In the genomic region with DNA sequence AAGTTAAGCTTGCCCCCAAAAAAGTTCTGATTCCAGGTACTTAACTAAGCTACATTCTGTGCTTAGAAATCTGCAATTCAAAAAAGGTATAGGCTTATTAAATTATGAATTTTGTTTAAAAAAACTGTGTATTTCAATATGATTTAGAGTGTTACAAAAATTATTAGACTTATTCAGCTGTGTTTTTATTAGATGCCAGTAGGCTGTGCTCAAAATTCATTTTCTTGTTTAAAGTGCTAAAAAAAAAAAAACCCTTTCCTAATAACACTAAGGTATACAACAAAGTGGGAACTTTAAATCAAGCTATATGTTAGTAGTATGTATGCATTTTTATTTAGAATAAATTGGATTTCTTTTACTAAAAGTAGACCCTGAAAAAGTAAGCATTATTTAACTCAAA, we compare ENCODE assay signal across 20 cellular contexts. TPM values are rescaled to one million over a fixed set of nuclear protein-coding genes. Genes with fewer than 3 reads are reported as not detected.
DNase-seq lines count a peak whose midpoint lies in the region; ATAC-seq, FAIRE-seq and TF ChIP-seq lines count a peak whose summit lies in the region.
"Had no signal": no experiment of that assay in that cellular context is flagged by ENCODE, and none has a peak within 500 bp of the region (broad histone marks: within the 10 kb centered on the region; RNA-seq: fewer than 3 reads in every experiment).

No MANE protein-coding gene starts in this region.

- intact Hi-C loops in PC-3 (cut with micrococcal nuclease): loop anchor here (2.0 to 5.0 kb wide), 2 partner anchors 222 to 240 kb away; partner anchors contain the start of gene DHRS7
- intact Hi-C loops in ovary (cut with DNase I): no loop called here

- no peaks in the 10 kb centered on the region for H3K79me2 ChIP-seq in PC-3 (ENCODE audit: low read length)

- no peak overlapping the region for H3K4me3 Mint-ChIP-seq in chondrocyte (ENCODE audit: unreplicated experiment)
- H3K4me3 Mint-ChIP-seq: CD14-positive monocyte; CD8-positive, alpha-beta T cell had no signal

- H3K9me2 ChIP-seq in PC-3 (replicated peaks; ENCODE audit: low read length): no peaks in the 10 kb centered on the region

- H3F3A ChIP-seq in PC-3 (ENCODE audit: low read length, unreplicated experiment): no peaks in the 10 kb centered on the region

- peak; percentile 34 for FAIRE-seq in G401.6 (lab: Jason Lieb, UNC)
- FAIRE-seq in RCC 7860 (lab: Jason Lieb, UNC): no peak
- FAIRE-seq: A549, D721Med, H54 had no signal

- H3K27ac Mint-ChIP-seq in chondrocyte (ENCODE audit: unreplicated experiment): no peak overlapping the region
- H3K27ac Mint-ChIP-seq: CD14-positive monocyte; CD8-positive, alpha-beta T cell had no signal

- TF ChIP-seq POLR2A in ovary (IDR thresholded peaks at IDR 0.05): no peak

- H3K9me3 Mint-ChIP-seq in chondrocyte (ENCODE audit: low read depth): peaks cover 2% of the 10 kb centered on the region
- H3K9me3 Mint-ChIP-seq: CD8-positive, alpha-beta T cell had no signal

- H3K9me3 ChIP-seq in PC-3 (ENCODE audit: low read length) (no peaks in the 10 kb centered on the region), ovary (peaks cover 0 to 3% of the 10 kb centered on the region in 2 donors)
- H3K9me3 ChIP-seq: A549, BE2C had no signal

- no peak overlapping the region for H2AFZ ChIP-seq in PC-3 (ENCODE audit: low read length)

- H3K27me3 ChIP-seq in PC-3 (ENCODE audit: low read length): peaks cover 17% of the 10 kb centered on the region
- no peaks in the 10 kb centered on the region for H3K27me3 ChIP-seq in ovary
- H3K27me3 ChIP-seq: BE2C had no signal

- no peaks in the 10 kb centered on the region for H3K4me1 Mint-ChIP-seq in chondrocyte (ENCODE audit: low read depth)
- H3K4me1 Mint-ChIP-seq: CD14-positive monocyte had no signal

- no peaks in the 10 kb centered on the region for H3K4me1 ChIP-seq in PC-3 (ENCODE audit: insufficient read depth, low read length)
- H3K4me1 ChIP-seq in ovary (ENCODE audit: insufficient read depth): no peaks in the 10 kb centered on the region
- H3K4me1 ChIP-seq: A549, BE2C had no signal

- no TSS peak for BruUV-seq in PC-3 (replicated peaks; lab: Mats Ljungman, UMichigan)

- no peaks in the 10 kb centered on the region; the same call in 1 of the 2 replicates for H4K20me1 ChIP-seq in PC-3 (ENCODE audit: low read length)

- POLR2A ChIA-PET in PC-3 (lab: Charles Lee; ENCODE audit: unreplicated experiment): interaction anchor here (0.6 to 0.7 kb wide), 2 partner anchors 662 to 1201 kb away, joined by 4 to 6 read pairs; no protein-coding TSS in a partner anchor

- DNase-seq in LNCaP clone FGC (ENCODE audit: low read depth): no peak
- no peak for DNase-seq in PC-3
- DNase-seq in chondrocyte (ENCODE audit: low spot score): no peak
- DNase-seq in RCC 7860 (ENCODE audit: low spot score): no peak
- DNase-seq in ovary: no peak
- DNase-seq in A172 (ENCODE audit: low spot score): no peak
- DNase-seq in NCI-H1092 treated with DMSO at 0.1 percent for 48 hours (lab: John Stamatoyannopoulos, UW): no peak
- DNase-seq: BE2C; CD8-positive, alpha-beta T cell; COR-L47; DMS153; DMS79 treated with DMSO at 0.1 percent for 48 hours; GF-D8 had no signal

- no peak for TF ChIP-seq EP300 in ovary (IDR thresholded peaks at IDR 0.05)

- peaks cover 18% of the 10 kb centered on the region for H3K27me3 Mint-ChIP-seq in chondrocyte (ENCODE audit: low read depth)

- H3K4me3 ChIP-seq in LNCaP clone FGC (ENCODE audit: low read depth, low read length) (no peak overlapping the region), PC-3 (ENCODE audit: low read length) (no peak overlapping the region), ovary (no peak overlapping the region)
- H3K4me3 ChIP-seq: A549 had no signal

- H3K27ac ChIP-seq in PC-3 (ENCODE audit: low read length) (no peak overlapping the region), ovary (no peak overlapping the region)
- H3K27ac ChIP-seq: A549 had no signal

- TF ChIP-seq CTCF in LNCaP clone FGC (IDR thresholded peaks at IDR 0.05; ENCODE audit: control insufficient read depth, extremely low read depth, insufficient read depth) (peak; percentile 23; the same call in 1 of the 2 replicates), PC-3 (conservative IDR thresholded peaks at IDR 0.05; ENCODE audit: low read depth, low read length) (peak; percentile 52), chondrocyte (IDR thresholded peaks at IDR 0.05) (peak; percentile 28), ovary (IDR thresholded peaks at IDR 0.05) (no peak)

- ATAC-seq in PC-3: no peak; the same call in 1 of the 2 replicates
- ATAC-seq: A549; CD8-positive, alpha-beta T cell; HCT116 had no signal

- CTCF ChIA-PET in PC-3 (lab: Charles Lee): interaction anchor here (0.6 to 1.0 kb wide), 6 partner anchors 24 to 1647 kb away, joined by 3 to 9 read pairs (median 4); partner anchors contain the start of gene ARID4A

- H3K36me3 Mint-ChIP-seq in chondrocyte (ENCODE audit: low read depth): peaks cover 1% of the 10 kb centered on the region
- H3K36me3 Mint-ChIP-seq: CD14-positive monocyte; CD8-positive, alpha-beta T cell had no signal

- no peak overlapping the region for H3K4me2 ChIP-seq in PC-3 (ENCODE audit: low read length)
- H3K4me2 ChIP-seq: A549 had no signal

- H3K36me3 ChIP-seq in PC-3 (ENCODE audit: low read depth, low read length) (no peaks in the 10 kb centered on the region), ovary (no peaks in the 10 kb centered on the region)
- H3K36me3 ChIP-seq: BE2C had no signal

- H3K9ac ChIP-seq in PC-3 (ENCODE audit: low read length): no peak overlapping the region

RNA-seq across cellular contexts. Expression of gene LRRC9, which starts 25.0 kb away (rescaled TPM):
- total RNA-seq in PC-3 (2014; rRNA removed) (not detected in 2 replicates), chondrocyte (not detected in 3 replicates), ovary (under 1 TPM in 3 of 7 donors, not detected in 4; 0.15 to 0.62 (median 0.57) TPM)
- not detected for polyA plus RNA-seq in ovary
- total RNA-seq in A172 (2014; rRNA removed; shearing (Covaris generic)): not detected in 2 replicates
- total RNA-seq: CD8-positive, alpha-beta T cell had no signal
- polyA plus RNA-seq: A549, AG04450, CD14-positive monocyte had no signal

Comparison
In these comparisons a context has a peak if more than half of its experiments do, and no peak if none do; other contexts are left out.
1. CTCF ChIP-seq: peak in LNCaP clone FGC (single experiment), PC-3 (single experiment) and chondrocyte (single experiment); none in ovary (0 of 3).